In genomic region chr11:44565008-44565745, GRCh38 we compare ENCODE assay signal across 1 cellular context.
A peak's percentile ranks its signal among the peaks of the same experiment; 100 is the strongest.
TF ChIP-seq lines count a peak whose summit lies in the region.

Gene CD82 (plus strand): TSS chr11:44565663. CDS start chr11:44594663, 29,000 bp downstream.

TF ChIP-seq in K562, 482 proteins besides CTCF, POLR2A, EP300 and RAD21 (continued from another document and continues in another):
- TF ChIP-seq CHAMP1 (IDR thresholded peaks at IDR 0.05), result no peak
- no peak for TF ChIP-seq ZNF41 (CRISPR knock-in tag; conservative IDR thresholded peaks at IDR 0.05)
- no peak for TF ChIP-seq ZHX1 (conservative IDR thresholded peaks at IDR 0.05; ENCODE audit: low read length)
- no peak for TF ChIP-seq ZNF561 (CRISPR knock-in tag; conservative IDR thresholded peaks at IDR 0.05)
- peak; percentile 9 for TF ChIP-seq NEUROD1 (IDR thresholded peaks at IDR 0.05; ENCODE audit: borderline replicate concordance, low read depth, low read length, partially characterized antibody)
- no peak for TF ChIP-seq ZNF121 (CRISPR knock-in tag; conservative IDR thresholded peaks at IDR 0.05)
- TF ChIP-seq, protein P1, sequence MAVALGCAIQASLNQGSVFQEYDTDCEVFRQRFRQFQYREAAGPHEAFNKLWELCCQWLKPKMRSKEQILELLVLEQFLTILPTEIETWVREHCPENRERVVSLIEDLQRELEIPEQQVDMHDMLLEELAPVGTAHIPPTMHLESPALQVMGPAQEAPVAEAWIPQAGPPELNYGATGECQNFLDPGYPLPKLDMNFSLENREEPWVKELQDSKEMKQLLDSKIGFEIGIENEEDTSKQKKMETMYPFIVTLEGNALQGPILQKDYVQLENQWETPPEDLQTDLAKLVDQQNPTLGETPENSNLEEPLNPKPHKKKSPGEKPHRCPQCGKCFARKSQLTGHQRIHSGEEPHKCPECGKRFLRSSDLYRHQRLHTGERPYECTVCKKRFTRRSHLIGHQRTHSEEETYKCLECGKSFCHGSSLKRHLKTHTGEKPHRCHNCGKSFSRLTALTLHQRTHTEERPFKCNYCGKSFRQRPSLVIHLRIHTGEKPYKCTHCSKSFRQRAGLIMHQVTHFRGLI (CRISPR knock-in tag; IDR thresholded peaks at IDR 0.05), result no peak
- TF ChIP-seq YY1 (IDR thresholded peaks at IDR 0.05; ENCODE audit: borderline replicate concordance in 1 of 3, control insufficient read depth in 1 of 3, extremely low read depth in 1 of 3, insufficient read depth in 3 of 3, insufficient read length in 1 of 3, insufficient replicate concordance in 2 of 3, low read depth in 1 of 3, low read length in 2 of 3), result peak in 2 of 3 experiments; percentile 38 to 41
- no peak for TF ChIP-seq ZNF224 (CRISPR knock-in tag; IDR thresholded peaks at IDR 0.05)
- TF ChIP-seq ZSCAN32 (CRISPR knock-in tag; IDR thresholded peaks at IDR 0.05), result no peak
- TF ChIP-seq ZNF639 (CRISPR knock-in tag; conservative IDR thresholded peaks at IDR 0.05 in 1 of 2, IDR thresholded peaks at IDR 0.05 in 1 of 2), result no peak
- TF ChIP-seq, protein P2, sequence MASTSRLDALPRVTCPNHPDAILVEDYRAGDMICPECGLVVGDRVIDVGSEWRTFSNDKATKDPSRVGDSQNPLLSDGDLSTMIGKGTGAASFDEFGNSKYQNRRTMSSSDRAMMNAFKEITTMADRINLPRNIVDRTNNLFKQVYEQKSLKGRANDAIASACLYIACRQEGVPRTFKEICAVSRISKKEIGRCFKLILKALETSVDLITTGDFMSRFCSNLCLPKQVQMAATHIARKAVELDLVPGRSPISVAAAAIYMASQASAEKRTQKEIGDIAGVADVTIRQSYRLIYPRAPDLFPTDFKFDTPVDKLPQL (IDR thresholded peaks at IDR 0.05; ENCODE audit: extremely low read depth, insufficient read length), result no peak
- TF ChIP-seq BDP1 (IDR thresholded peaks at IDR 0.05; ENCODE audit: insufficient read depth, insufficient read length), result no peak
- no peak for TF ChIP-seq BACH1 (tag; IDR thresholded peaks at IDR 0.05)
- no peak for TF ChIP-seq ZNF197 (CRISPR knock-in tag; IDR thresholded peaks at IDR 0.05; ENCODE audit: low read depth)
- TF ChIP-seq FOSL1 (tag; conservative IDR thresholded peaks at IDR 0.05), result no peak; the same call in 1 of the 2 replicates
- no peak for TF ChIP-seq HCFC1 (IDR thresholded peaks at IDR 0.05; ENCODE audit: low read depth, low read length)
- no peak for TF ChIP-seq MCM5 (IDR thresholded peaks at IDR 0.05; ENCODE audit: low read depth)
- no peak for TF ChIP-seq ZNF512 (tag; IDR thresholded peaks at IDR 0.05)
- TF ChIP-seq, protein P3, sequence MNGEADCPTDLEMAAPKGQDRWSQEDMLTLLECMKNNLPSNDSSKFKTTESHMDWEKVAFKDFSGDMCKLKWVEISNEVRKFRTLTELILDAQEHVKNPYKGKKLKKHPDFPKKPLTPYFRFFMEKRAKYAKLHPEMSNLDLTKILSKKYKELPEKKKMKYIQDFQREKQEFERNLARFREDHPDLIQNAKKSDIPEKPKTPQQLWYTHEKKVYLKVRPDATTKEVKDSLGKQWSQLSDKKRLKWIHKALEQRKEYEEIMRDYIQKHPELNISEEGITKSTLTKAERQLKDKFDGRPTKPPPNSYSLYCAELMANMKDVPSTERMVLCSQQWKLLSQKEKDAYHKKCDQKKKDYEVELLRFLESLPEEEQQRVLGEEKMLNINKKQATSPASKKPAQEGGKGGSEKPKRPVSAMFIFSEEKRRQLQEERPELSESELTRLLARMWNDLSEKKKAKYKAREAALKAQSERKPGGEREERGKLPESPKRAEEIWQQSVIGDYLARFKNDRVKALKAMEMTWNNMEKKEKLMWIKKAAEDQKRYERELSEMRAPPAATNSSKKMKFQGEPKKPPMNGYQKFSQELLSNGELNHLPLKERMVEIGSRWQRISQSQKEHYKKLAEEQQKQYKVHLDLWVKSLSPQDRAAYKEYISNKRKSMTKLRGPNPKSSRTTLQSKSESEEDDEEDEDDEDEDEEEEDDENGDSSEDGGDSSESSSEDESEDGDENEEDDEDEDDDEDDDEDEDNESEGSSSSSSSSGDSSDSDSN (IDR thresholded peaks at IDR 0.05; ENCODE audit: borderline replicate concordance in 1 of 2, low read depth in 2 of 2, low read length in 2 of 2), result 0 out of 4 replicates have a peak, but pooled peaks of 1 of the 2 experiments have one; percentile 42
- no peak for TF ChIP-seq ZBTB1 (CRISPR knock-in tag; IDR thresholded peaks at IDR 0.05; ENCODE audit: borderline replicate concordance, low read depth)
- peak; percentile 67 for TF ChIP-seq GABPA (tag; conservative IDR thresholded peaks at IDR 0.05; ENCODE audit: low read depth)
- TF ChIP-seq THAP12 (CRISPR knock-in tag; IDR thresholded peaks at IDR 0.05), result no peak
- TF ChIP-seq KLF1 (tag; IDR thresholded peaks at IDR 0.05), result no peak
- no peak for TF ChIP-seq ELK1 (CRISPR knock-in tag; IDR thresholded peaks at IDR 0.05)
- TF ChIP-seq ELF2 (CRISPR knock-in tag; IDR thresholded peaks at IDR 0.05), result no peak
- no peak for TF ChIP-seq CBFA2T3 (IDR thresholded peaks at IDR 0.05)
- TF ChIP-seq, protein P4, sequence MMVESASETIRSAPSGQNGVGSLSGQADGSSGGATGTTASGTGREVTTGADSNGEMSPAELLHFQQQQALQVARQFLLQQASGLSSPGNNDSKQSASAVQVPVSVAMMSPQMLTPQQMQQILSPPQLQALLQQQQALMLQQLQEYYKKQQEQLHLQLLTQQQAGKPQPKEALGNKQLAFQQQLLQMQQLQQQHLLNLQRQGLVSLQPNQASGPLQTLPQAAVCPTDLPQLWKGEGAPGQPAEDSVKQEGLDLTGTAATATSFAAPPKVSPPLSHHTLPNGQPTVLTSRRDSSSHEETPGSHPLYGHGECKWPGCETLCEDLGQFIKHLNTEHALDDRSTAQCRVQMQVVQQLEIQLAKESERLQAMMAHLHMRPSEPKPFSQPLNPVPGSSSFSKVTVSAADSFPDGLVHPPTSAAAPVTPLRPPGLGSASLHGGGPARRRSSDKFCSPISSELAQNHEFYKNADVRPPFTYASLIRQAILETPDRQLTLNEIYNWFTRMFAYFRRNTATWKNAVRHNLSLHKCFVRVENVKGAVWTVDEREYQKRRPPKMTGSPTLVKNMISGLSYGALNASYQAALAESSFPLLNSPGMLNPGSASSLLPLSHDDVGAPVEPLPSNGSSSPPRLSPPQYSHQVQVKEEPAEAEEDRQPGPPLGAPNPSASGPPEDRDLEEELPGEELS (CRISPR knock-in tag; IDR thresholded peaks at IDR 0.05; ENCODE audit: borderline replicate concordance), result no peak
- no peak for TF ChIP-seq MAFK (IDR thresholded peaks at IDR 0.05; ENCODE audit: low read length)
- TF ChIP-seq SAP30 (IDR thresholded peaks at IDR 0.05; ENCODE audit: borderline replicate concordance, insufficient read depth, low read depth, low read length, poor library complexity, severe bottlenecking), result peak; percentile 22
- TF ChIP-seq CTCFL (IDR thresholded peaks at IDR 0.05; ENCODE audit: borderline replicate concordance, insufficient read depth, low read depth, low read length, poor library complexity, severe bottlenecking), result peak; percentile 38
- no peak for TF ChIP-seq RFX7 (CRISPR knock-in tag; IDR thresholded peaks at IDR 0.05)
- TF ChIP-seq ARID1B (IDR thresholded peaks at IDR 0.05), result no peak
